In the genomic region with DNA sequence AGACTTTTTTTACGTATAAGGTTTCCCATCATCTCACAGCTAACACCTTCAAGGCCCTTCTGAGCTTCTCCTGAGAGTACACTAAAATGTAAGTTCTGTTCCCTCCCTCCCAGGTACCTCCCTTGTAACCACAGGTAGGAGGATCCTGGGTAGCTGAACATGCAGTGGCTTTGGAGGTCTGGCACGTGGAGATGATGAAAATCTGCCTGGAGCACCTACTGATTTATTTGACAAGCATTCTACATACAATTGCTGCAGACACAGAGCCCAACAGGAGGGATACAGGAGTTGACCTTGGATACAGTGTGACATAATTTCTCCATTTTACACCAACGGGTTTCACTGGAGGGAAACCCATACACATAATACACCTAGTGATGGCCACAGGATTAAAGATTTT, we compare ENCODE assay signal across 23 cellular contexts.
DNase-seq lines count a peak whose midpoint lies in the region; ATAC-seq, FAIRE-seq and TF ChIP-seq lines count a peak whose summit lies in the region.
"Had no signal": no experiment of that assay in that cellular context is flagged by ENCODE, and none has a peak within 500 bp of the region (broad histone marks: within the 10 kb centered on the region; RNA-seq: fewer than 3 reads in every experiment).

No MANE protein-coding gene starts in this region.

- no peaks in the 10 kb centered on the region for H3K79me2 ChIP-seq in mesendoderm (ENCODE audit: control insufficient read depth, insufficient read depth, low read length)

- H3K56ac ChIP-seq in IMR-90 (ENCODE audit: extremely low read depth, insufficient read depth, low read length) = no peak overlapping the region
- no peak overlapping the region for H3K56ac ChIP-seq in mesendoderm (ENCODE audit: low read length)

- H3K14ac ChIP-seq in IMR-90 (replicated peaks; ENCODE audit: low read depth, low read length) = no peak overlapping the region

- peak overlapping the region; percentile 59 for H3K4ac ChIP-seq in IMR-90 (ENCODE audit: low read depth, low read length)
- H3K4ac ChIP-seq in mesendoderm (ENCODE audit: low read depth, low read length) = no peak overlapping the region

- H3K9me1 ChIP-seq in IMR-90 (ENCODE audit: insufficient read depth, low read length) = peaks cover 7% of the 10 kb centered on the region

- H3K4me1 ChIP-seq in IMR-90 (ENCODE audit: control insufficient read depth, insufficient read depth, low read length) (peaks cover 10% of the 10 kb centered on the region), mesendoderm (ENCODE audit: control insufficient read depth, low read depth, low read length) (no peaks in the 10 kb centered on the region)
- H3K4me1 ChIP-seq: A549, BE2C had no signal

- H2AK5ac ChIP-seq in IMR-90 (ENCODE audit: low read depth, low read length) = no peak overlapping the region; the same call in 1 of the 2 replicates
- H2AK5ac ChIP-seq in mesendoderm (ENCODE audit: low read length) = no peak overlapping the region

- no peak for TF ChIP-seq POLR2A in IMR-90 (IDR thresholded peaks at IDR 0.05; ENCODE audit: low read depth, low read length)

- no peak for TF ChIP-seq RAD21 in IMR-90 (IDR thresholded peaks at IDR 0.05; ENCODE audit: low read length)

- peak overlapping the region; percentile 39; the same call in 1 of the 2 replicates for H2BK120ac ChIP-seq in IMR-90 (ENCODE audit: low read depth, low read length)
- no peak overlapping the region for H2BK120ac ChIP-seq in mesendoderm (ENCODE audit: low read depth, low read length)

- H4K91ac ChIP-seq in IMR-90 (ENCODE audit: insufficient read depth, low read depth, low read length) = 0 out of 2 replicates have a peak overlapping the region, but pooled peaks have one; percentile 23

- no peak overlapping the region for H2AK9ac ChIP-seq in IMR-90 (replicated peaks; ENCODE audit: low read depth, low read length, poor library complexity)

- in situ Hi-C loops in IMR-90 (cut with MboI; ENCODE audit: low sequenced_read_pairs) = loop anchor here (25.0 kb wide), 1 partner anchor 1180 kb away; no protein-coding TSS in a partner anchor

- no peak overlapping the region for H3K9ac ChIP-seq in IMR-90 (ENCODE audit: low read depth, low read length)
- H3K9ac ChIP-seq in mesendoderm (ENCODE audit: low read length) = no peak overlapping the region
- H3K9ac ChIP-seq: BLaER1 treated with 17β-estradiol and CSF1 and Interleukin-3, amounts not matched to agents 10 nM and 100 nM had no signal

- H3K23ac ChIP-seq in IMR-90 (ENCODE audit: low read depth, low read length) = no peak overlapping the region
- no peak overlapping the region for H3K23ac ChIP-seq in mesendoderm (ENCODE audit: low read length)

- dilution Hi-C loops in IMR-90 (cut with HindIII; ENCODE audit: low sequenced_read_pairs, unreplicated experiment) = no loop called here

- peak; percentile 8 for DNase-seq in NCI-H345 (lab: John Stamatoyannopoulos, UW)
- DNase-seq in NCI-H345 treated with DMSO at 0.1 percent for 48 hours (lab: John Stamatoyannopoulos, UW; ENCODE audit: unreplicated experiment) = no peak
- no peak for DNase-seq in IMR-90
- peak; percentile 65 for DNase-seq in NCI-H69 (lab: John Stamatoyannopoulos, UW)
- peak; percentile 61 for DNase-seq in mesendoderm
- no peak for DNase-seq in frontal cortex (ENCODE audit: low spot score in 2 of 2)
- DNase-seq: 8988T; ACHN; AML-193; BE2C; CD4-positive, alpha-beta T cell; CD8-positive, alpha-beta memory T cell; DMS53; DMS79 treated with DMSO at 0.1 percent for 48 hours; H9 had no signal

- H2BK5ac ChIP-seq in IMR-90 (ENCODE audit: low read depth, low read length, poor library complexity, severe bottlenecking) (no peak overlapping the region), mesendoderm (ENCODE audit: low read length) (no peak overlapping the region)

- no peak overlapping the region for H3K4me2 ChIP-seq in IMR-90 (ENCODE audit: low read depth, low read length)
- H3K4me2 ChIP-seq in mesendoderm (ENCODE audit: low read length) = no peak overlapping the region
- H3K4me2 ChIP-seq: A549, GM23338 had no signal

- TF ChIP-seq CTCF in IMR-90 (conservative IDR thresholded peaks at IDR 0.05; ENCODE audit: low read depth, low read length) = no peak

- intact Hi-C loops in IMR-90 (cut with micrococcal nuclease) = loop anchor here (10.0 kb wide), 1 partner anchor 478 kb away; the partner anchor contains the start of gene SEMA5A

- POLR2A ChIA-PET in IMR-90 (lab: Charles Lee; ENCODE audit: unreplicated experiment) = no interaction called here

- ATAC-seq in IMR-90 (ENCODE audit: low read depth) (no peak), GM19395 (IDR thresholded peaks at IDR 0.05; ENCODE audit: unreplicated experiment) (no peak)
- ATAC-seq: A549, GM23338, HCT116 had no signal

- H4K8ac ChIP-seq in IMR-90 (ENCODE audit: low read depth in 2 of 2, low read length in 2 of 2) (no peak overlapping the region), mesendoderm (ENCODE audit: low read depth, low read length) (no peak overlapping the region)

- H2AFZ ChIP-seq in IMR-90 (replicated peaks; ENCODE audit: low read length, poor library complexity) = no peak overlapping the region
- H2AFZ ChIP-seq: GM23338 had no signal

- no peak overlapping the region for H2BK20ac ChIP-seq in IMR-90 (ENCODE audit: low read depth, low read length)

- H3K18ac ChIP-seq in IMR-90 (ENCODE audit: low read depth, low read length) (peak overlapping the region; percentile 72; the same call in 1 of the 2 replicates), mesendoderm (ENCODE audit: low read length) (no peak overlapping the region)

- no TSS peak for BruUV-seq in IMR-90 (replicated peaks; lab: Mats Ljungman, UMichigan)

- H3K36me3 ChIP-seq in IMR-90 (ENCODE audit: control insufficient read depth, insufficient read depth, low read length) = peaks cover 13% of the 10 kb centered on the region
- H3K36me3 ChIP-seq in mesendoderm (ENCODE audit: control insufficient read depth, insufficient read depth, low read length) = peaks cover 4% of the 10 kb centered on the region
- H3K36me3 ChIP-seq: BE2C; BLaER1 treated with 17β-estradiol and CSF1 and Interleukin-3, amounts not matched to agents 10 nM and 100 nM had no signal

- H3K4me3 ChIP-seq in IMR-90 (ENCODE audit: insufficient read depth, low read depth, low read length) (no peak overlapping the region), mesendoderm (ENCODE audit: low read length) (no peak overlapping the region)
- H3K4me3 ChIP-seq: A549; BLaER1 treated with 17β-estradiol and CSF1 and Interleukin-3, amounts not matched to agents 10 nM and 100 nM; GM23338 had no signal

- H3K27ac ChIP-seq in IMR-90 (ENCODE audit: insufficient read depth, low read length) = peak overlapping the region; percentile 61; the same call in 1 of the 2 replicates
- no peak overlapping the region for H3K27ac ChIP-seq in mesendoderm (ENCODE audit: low read depth, low read length)
- H3K27ac ChIP-seq: A549; BLaER1 treated with 17β-estradiol and CSF1 and Interleukin-3, amounts not matched to agents 10 nM and 100 nM had no signal

- H4K5ac ChIP-seq in IMR-90 (ENCODE audit: low read depth, low read length) (peak overlapping the region; percentile 88; the same call in 1 of the 2 replicates), mesendoderm (ENCODE audit: low read length) (no peak overlapping the region)

- H3K27me3 ChIP-seq in IMR-90 (ENCODE audit: control insufficient read depth, insufficient read depth, low read length) (no peaks in the 10 kb centered on the region), mesendoderm (ENCODE audit: insufficient read depth, low read length, poor library complexity) (no peaks in the 10 kb centered on the region)
- H3K27me3 ChIP-seq: BE2C; BLaER1 treated with 17β-estradiol and CSF1 and Interleukin-3, amounts not matched to agents 10 nM and 100 nM had no signal

- CTCF ChIA-PET in IMR-90 (lab: Yijun Ruan, JAX) = no interaction called here

- no peaks in the 10 kb centered on the region for H3K9me3 ChIP-seq in IMR-90 (ENCODE audit: control insufficient read depth, insufficient read depth, low read length)
- H3K9me3 ChIP-seq: A549 had no signal

- no peak for FAIRE-seq in frontal cortex (lab: Jason Lieb, UNC)
- FAIRE-seq: A549, D721Med, G401.6, GM12892 had no signal

- no peaks in the 10 kb centered on the region for H4K20me1 ChIP-seq in IMR-90 (ENCODE audit: insufficient read depth, low read length)
- H4K20me1 ChIP-seq: BLaER1 treated with 17β-estradiol and CSF1 and Interleukin-3, amounts not matched to agents 10 nM and 100 nM had no signal

- H3K79me1 ChIP-seq in IMR-90 (ENCODE audit: low read depth in 1 of 2, low read length in 2 of 2) (peaks cover 5 to 8% of the 10 kb centered on the region in 2 experiments; a peak in 1 of 4 replicates), mesendoderm (ENCODE audit: low read length) (no peaks in the 10 kb centered on the region)

- H2BK15ac ChIP-seq in IMR-90 (ENCODE audit: low read depth, low read length) = no peak overlapping the region
- H2BK15ac ChIP-seq in mesendoderm (replicated peaks; ENCODE audit: low read depth) = no peak overlapping the region

- no CpG with 5 or more reads among the region's 3 CpGs for WGBS in IMR-90 (ENCODE audit: extremely low coverage in 2 of 2, insufficient read length in 1 of 2), 2 experiments
- WGBS in mesendoderm (ENCODE audit: extremely low coverage, insufficient coverage, low lambda C conversion rate) = no CpG with 5 or more reads among the region's 3 CpGs

TF ChIP-seq in IMR-90, 13 proteins besides CTCF, POLR2A, EP300 and RAD21 (continues in another document):
- no peak for TF ChIP-seq ELK1 (IDR thresholded peaks at IDR 0.05; ENCODE audit: borderline replicate concordance, low read depth, low read length)
- no peak for TF ChIP-seq RFX5 (IDR thresholded peaks at IDR 0.05; ENCODE audit: low read depth, low read length)
- TF ChIP-seq BHLHE40 (IDR thresholded peaks at IDR 0.05; ENCODE audit: low read depth, low read length) = no peak
- TF ChIP-seq RCOR1 (IDR thresholded peaks at IDR 0.05; ENCODE audit: insufficient replicate concordance, low read length) = no peak
- TF ChIP-seq CHD1 (IDR thresholded peaks at IDR 0.05; ENCODE audit: low read depth, low read length) = no peak
- no peak for TF ChIP-seq MAZ (IDR thresholded peaks at IDR 0.05; ENCODE audit: borderline replicate concordance, low read depth, low read length)
- TF ChIP-seq FOS (IDR thresholded peaks at IDR 0.05; ENCODE audit: low read depth, low read length) = no peak
- no peak for TF ChIP-seq CEBPB (IDR thresholded peaks at IDR 0.05; ENCODE audit: low read depth, low read length)
- TF ChIP-seq SMC3 (IDR thresholded peaks at IDR 0.05; ENCODE audit: low read depth, low read length) = no peak
- TF ChIP-seq MAFK (IDR thresholded peaks at IDR 0.05; ENCODE audit: low read depth, low read length) = no peak

Comparison
In these comparisons a context has a peak if more than half of its experiments do, and no peak if none do; other contexts are left out.
1. DNase-seq: peak in NCI-H345 (single experiment), NCI-H69 (single experiment) and mesendoderm (single experiment); none in NCI-H345 treated with DMSO at 0.1 percent for 48 hours (single experiment), IMR-90 (single experiment) and frontal cortex (0 of 2).